In genomic region chr1:22976461-22977243, GRCh38 we compare ENCODE assay signal across 8 cellular contexts. TPM values are rescaled to one million over a fixed set of nuclear protein-coding genes. Genes with fewer than 3 reads are reported as not detected.
DNase-seq lines count a peak whose midpoint lies in the region; ATAC-seq and TF ChIP-seq lines count a peak whose summit lies in the region.

No MANE protein-coding gene starts in this region.

- H3K27ac Mint-ChIP-seq in activated naive CD8-positive, alpha-beta T cell treated with anti-CD3 and anti-CD28 coated beads, Interleukin-2, amount 10 ng/mL, durations not matched to agents 7 days and 5 days = no peak overlapping the region

- TF ChIP-seq CTCF in left ventricle myocardium inferior (IDR thresholded peaks at IDR 0.05; ENCODE audit: borderline replicate concordance) = peak; percentile 70

- H3K4me3 Mint-ChIP-seq in activated naive CD8-positive, alpha-beta T cell treated with anti-CD3 and anti-CD28 coated beads, Interleukin-2, amount 10 ng/mL, durations not matched to agents 7 days and 5 days = no peak overlapping the region

- peaks cover 3% of the 10 kb centered on the region for H3K4me1 Mint-ChIP-seq in activated naive CD8-positive, alpha-beta T cell treated with anti-CD3 and anti-CD28 coated beads, Interleukin-2, amount 10 ng/mL, durations not matched to agents 7 days and 5 days

- POLR2A ChIA-PET in activated naive CD8-positive, alpha-beta T cell treated with anti-CD3 and anti-CD28 coated beads, Interleukin-2, amount 10 ng/mL, durations not matched to agents 7 days and 5 days (lab: Charles Lee) = no interaction called here

- peak; percentile 56 for ATAC-seq in GM18517 (IDR thresholded peaks at IDR 0.05; ENCODE audit: unreplicated experiment)
- peak; percentile 78 for ATAC-seq in activated naive CD8-positive, alpha-beta T cell treated with anti-CD3 and anti-CD28 coated beads, Interleukin-2, amount 10 ng/mL, durations not matched to agents 7 days and 5 days (ENCODE audit: low read depth)
- no peak for ATAC-seq in GM18868 (IDR thresholded peaks at IDR 0.05; ENCODE audit: unreplicated experiment)

- H3K9me3 Mint-ChIP-seq in activated naive CD8-positive, alpha-beta T cell treated with anti-CD3 and anti-CD28 coated beads, Interleukin-2, amount 10 ng/mL, durations not matched to agents 7 days and 5 days = no peaks in the 10 kb centered on the region

- in situ Hi-C loops in ACHN (cut with HindIII; ENCODE audit: low pct_ligation_motif_present, low pct_unique_long_range_greater_than_20kb, low sequenced_read_pairs) = no loop called here

- H3K27me3 ChIP-seq in SJCRH30 (no peaks in the 10 kb centered on the region), left ventricle myocardium inferior (ENCODE audit: low read depth) (peaks cover 52% of the 10 kb centered on the region)

- H3K36me3 ChIP-seq in SJCRH30 (no peaks in the 10 kb centered on the region), left ventricle myocardium inferior (no peaks in the 10 kb centered on the region)

- H3K4me3 ChIP-seq in SJCRH30 (no peak overlapping the region), left ventricle myocardium inferior (no peak overlapping the region)

- H3K9me3 ChIP-seq in SJCRH30 (replicated peaks) (no peaks in the 10 kb centered on the region), left ventricle myocardium inferior (replicated peaks) (no peaks in the 10 kb centered on the region)

- intact Hi-C loops in left ventricle myocardium inferior (cut with micrococcal nuclease) = no loop called here

- H3K36me3 Mint-ChIP-seq in activated naive CD8-positive, alpha-beta T cell treated with anti-CD3 and anti-CD28 coated beads, Interleukin-2, amount 10 ng/mL, durations not matched to agents 7 days and 5 days = no peaks in the 10 kb centered on the region

- peaks cover 12% of the 10 kb centered on the region for H3K27me3 Mint-ChIP-seq in activated naive CD8-positive, alpha-beta T cell treated with anti-CD3 and anti-CD28 coated beads, Interleukin-2, amount 10 ng/mL, durations not matched to agents 7 days and 5 days

- H3K27ac ChIP-seq in SJCRH30 (no peak overlapping the region), left ventricle myocardium inferior (replicated peaks) (no peak overlapping the region)

- DNase-seq in ACHN (peak; percentile 83), NAMALWA (ENCODE audit: low spot score) (peak; percentile 89), SJCRH30 (peak; percentile 84 to 92), left ventricle myocardium inferior (peak; percentile 21), pulmonary artery endothelial cell (ENCODE audit: low read depth, low spot score) (peak; percentile 65)
- peak; percentile 54 for DNase-seq in activated naive CD8-positive, alpha-beta T cell treated with anti-CD3 and anti-CD28 coated beads, Interleukin-2, amount 10 ng/mL, durations not matched to agents 7 days and 5 days

- H3K4me1 ChIP-seq in SJCRH30 = peaks cover 16% of the 10 kb centered on the region
- H3K4me1 ChIP-seq in left ventricle myocardium inferior = no peaks in the 10 kb centered on the region

RNA-seq across cellular contexts. Expression of gene LACTBL1, which starts 4.0 kb away (rescaled TPM):
- total RNA-seq in SJCRH30 (2014; rRNA removed; shearing (Covaris generic)) = 0.15 and 0.20 TPM in 2 replicates
- total RNA-seq in activated naive CD8-positive, alpha-beta T cell treated with anti-CD3 and anti-CD28 coated beads, Interleukin-2, amount 10 ng/mL, durations not matched to agents 7 days and 5 days = not detected
- not detected for total RNA-seq in left ventricle myocardium inferior
- not detected in 2 replicates for total RNA-seq in pulmonary artery endothelial cell

RNA-seq across cellular contexts. Expression of gene TEX46, which starts 39.0 kb away (rescaled TPM):
- total RNA-seq in SJCRH30 (2014; rRNA removed; shearing (Covaris generic)) = 0.30 TPM in 1 of 2 replicates, not detected in the other
- total RNA-seq in activated naive CD8-positive, alpha-beta T cell treated with anti-CD3 and anti-CD28 coated beads, Interleukin-2, amount 10 ng/mL, durations not matched to agents 7 days and 5 days = not detected
- total RNA-seq in left ventricle myocardium inferior = not detected
- total RNA-seq in pulmonary artery endothelial cell = not detected in 2 replicates

RNA-seq across cellular contexts. Expression of gene KDM1A, which starts 42.6 kb away (rescaled TPM):
- total RNA-seq in SJCRH30 (2014; rRNA removed; shearing (Covaris generic)) = 230 and 243 TPM in 2 replicates
- 10 to 100 TPM; 55.2 to 57.0 TPM for total RNA-seq in activated naive CD8-positive, alpha-beta T cell treated with anti-CD3 and anti-CD28 coated beads, Interleukin-2, amount 10 ng/mL, durations not matched to agents 7 days and 5 days
- total RNA-seq in left ventricle myocardium inferior = 27.4 TPM
- 151 and 155 TPM in 2 replicates for total RNA-seq in pulmonary artery endothelial cell

Comparison
In these comparisons a context has a peak if more than half of its experiments do, and no peak if none do; other contexts are left out.
1. DNase-seq: peak in every context shown above with its lines; median percentile 89 in NAMALWA; 88 in SJCRH30; 83 in ACHN; 65 in pulmonary artery endothelial cell; 54 in activated naive CD8-positive, alpha-beta T cell treated with anti-CD3 and anti-CD28 coated beads, Interleukin-2, amount 10 ng/mL, durations not matched to agents 7 days and 5 days; 21 in left ventricle myocardium inferior.